In the genomic region with DNA sequence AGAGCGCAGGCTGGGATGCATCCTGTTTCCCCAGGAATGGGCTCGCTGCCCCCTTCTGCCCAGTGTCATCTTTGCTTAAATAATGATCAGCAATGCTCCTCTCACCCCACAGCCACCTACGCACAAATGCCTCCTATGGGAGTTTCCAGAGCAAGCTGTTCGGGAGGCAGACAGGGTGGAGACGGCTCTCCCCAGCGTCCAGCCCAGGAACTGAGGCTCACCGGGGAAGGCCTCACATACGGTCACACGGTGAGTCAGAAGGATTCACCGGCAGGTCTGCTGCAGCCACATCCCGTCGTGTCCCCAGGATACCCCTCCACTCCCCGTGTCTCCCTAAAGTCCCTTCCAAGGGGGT, we compare ENCODE assay signal across 12 cellular contexts. TPM values are rescaled to one million over a fixed set of nuclear protein-coding genes. Genes with fewer than 3 reads are reported as not detected.
A peak's percentile ranks its signal among the peaks of the same experiment; 100 is the strongest.
DNase-seq lines count a peak whose midpoint lies in the region; ATAC-seq and TF ChIP-seq lines count a peak whose summit lies in the region.
"Had no signal": no experiment of that assay in that cellular context is flagged by ENCODE, and none has a peak within 500 bp of the region (broad histone marks: within the 10 kb centered on the region; RNA-seq: fewer than 3 reads in every experiment).

No MANE protein-coding gene starts in this region.

- H3K27ac ChIP-seq in OCI-LY1 (ENCODE audit: low read depth, low read length, poor library complexity, severe bottlenecking) (no peak overlapping the region), uterus (no peak overlapping the region), A673 (ENCODE audit: low read depth, low read length, poor library complexity, severe bottlenecking) (no peak overlapping the region)
- H3K27ac ChIP-seq: breast epithelium had no signal

- CTCF ChIA-PET in A673 (lab: Charles Lee): interaction anchor here (0.9 kb wide), 1 partner anchor 38 kb away, joined by 3 read pairs; no protein-coding TSS in a partner anchor

- intact Hi-C loops in uterus (cut with DNase I; ENCODE audit: low total_unique reads) (no loop called here), A673 (cut with micrococcal nuclease; ENCODE audit: unreplicated experiment) (no loop called here)

- H3K4me1 ChIP-seq in OCI-LY1 (ENCODE audit: insufficient read depth, low read length, severe bottlenecking) (peaks cover 1% of the 10 kb centered on the region), uterus (no peaks in the 10 kb centered on the region), A673 (ENCODE audit: insufficient read depth, low read length, poor library complexity, severe bottlenecking) (peaks cover 20% of the 10 kb centered on the region)
- H3K4me1 ChIP-seq: breast epithelium, HAP-1 had no signal

- no peak overlapping the region for H2AFZ ChIP-seq in OCI-LY1 (ENCODE audit: low read length)

- peak overlapping the region; percentile 28; the same call in 1 of the 2 replicates for H3K4me2 ChIP-seq in OCI-LY1 (ENCODE audit: low read length)

- H3F3A ChIP-seq in OCI-LY1 (ENCODE audit: insufficient read depth, low read length): no peaks in the 10 kb centered on the region

- POLR2A ChIA-PET in A673 (lab: Charles Lee; ENCODE audit: low non-redundant PET): interaction anchor here (0.5 kb wide), 1 partner anchor 17 kb away, joined by 3 read pairs; no protein-coding TSS in a partner anchor

- H4K20me1 ChIP-seq in OCI-LY1 (ENCODE audit: insufficient read depth, low read length): no peaks in the 10 kb centered on the region

- peak; percentile 43 for DNase-seq in NCI-H82 (lab: John Stamatoyannopoulos, UW)
- no peak for DNase-seq in NCI-H82 treated with DMSO at 0.1 percent for 48 hours (lab: John Stamatoyannopoulos, UW; ENCODE audit: unreplicated experiment)
- peak; percentile 17 for DNase-seq in dermis blood vessel endothelial cell
- DNase-seq in renal cortical epithelial cell (ENCODE audit: low read depth): peak; percentile 37
- no peak for DNase-seq in uterus
- DNase-seq in A673 (ENCODE audit: low spot score): no peak
- DNase-seq: activated CD4-positive, CD25-positive, alpha-beta regulatory T cell; NCI-H526 treated with DMSO at 0.1 percent for 48 hours had no signal

- H3K9ac ChIP-seq in OCI-LY1 (ENCODE audit: low read length): no peak overlapping the region

- H3K9me2 ChIP-seq in OCI-LY1 (ENCODE audit: low read depth, low read length): no peaks in the 10 kb centered on the region

- H3K36me3 ChIP-seq in OCI-LY1 (ENCODE audit: insufficient read depth, low read length) (no peaks in the 10 kb centered on the region; the same call in 1 of the 2 replicates), uterus (no peaks in the 10 kb centered on the region), A673 (ENCODE audit: insufficient read depth, low read length, poor library complexity, severe bottlenecking) (no peaks in the 10 kb centered on the region)
- H3K36me3 ChIP-seq: breast epithelium, HAP-1 had no signal

- H3K27me3 ChIP-seq in OCI-LY1 (ENCODE audit: insufficient read depth, low read length): peaks cover 9% of the 10 kb centered on the region
- no peaks in the 10 kb centered on the region for H3K27me3 ChIP-seq in uterus
- H3K27me3 ChIP-seq in A673 (replicated peaks; ENCODE audit: insufficient read depth, low read depth, low read length, poor library complexity): no peaks in the 10 kb centered on the region
- H3K27me3 ChIP-seq: breast epithelium had no signal

- no peak for TF ChIP-seq POLR2A in uterus (IDR thresholded peaks at IDR 0.05)

- TF ChIP-seq CTCF in OCI-LY1 (IDR thresholded peaks at IDR 0.05; ENCODE audit: low read length): no peak
- no peak for TF ChIP-seq CTCF in uterus (IDR thresholded peaks at IDR 0.05)
- TF ChIP-seq CTCF in A673 (conservative IDR thresholded peaks at IDR 0.05; ENCODE audit: low read depth, low read length): no peak

- H3K9me3 ChIP-seq in OCI-LY1 (ENCODE audit: low read length) (peaks cover 8% of the 10 kb centered on the region), uterus (no peaks in the 10 kb centered on the region), A673 (ENCODE audit: low read depth, low read length, poor library complexity, severe bottlenecking) (peaks cover 8% of the 10 kb centered on the region)

- BruUV-seq in A673 (replicated peaks; lab: Mats Ljungman, UMichigan): no TSS peak

- no peaks in the 10 kb centered on the region for H3K79me2 ChIP-seq in OCI-LY1 (ENCODE audit: insufficient read depth, low read length)

- ATAC-seq in HG02981 (IDR thresholded peaks at IDR 0.05; ENCODE audit: unreplicated experiment): no peak

- H3K4me3 ChIP-seq in OCI-LY1 (ENCODE audit: low read depth, low read length, poor library complexity, severe bottlenecking): no peak overlapping the region
- no peak overlapping the region for H3K4me3 ChIP-seq in uterus
- no peak overlapping the region for H3K4me3 ChIP-seq in A673 (ENCODE audit: low read depth, low read length, poor library complexity, severe bottlenecking)
- H3K4me3 ChIP-seq: breast epithelium, HAP-1 had no signal

RNA-seq across cellular contexts. Expression of a gene that starts 40.3 kb away (rescaled TPM):
- total RNA-seq in dermis blood vessel endothelial cell (not detected in 2 replicates), renal cortical epithelial cell (0.05 TPM in 1 of 2 replicates, not detected in the other), uterus (1 to 10 TPM in 2 of 4 donors, under 1 TPM in 1, not detected in 1; 0.26 to 1.7 (median 1.6) TPM), A673 (2021) (8.6 and 10.2 TPM in 2 replicates)

Comparison
In these comparisons a context has a peak if more than half of its experiments do, and no peak if none do; other contexts are left out.
1. DNase-seq: peak in NCI-H82 (single experiment), dermis blood vessel endothelial cell (single experiment) and renal cortical epithelial cell (single experiment); none in NCI-H82 treated with DMSO at 0.1 percent for 48 hours (single experiment), uterus (0 of 2) and A673 (single experiment).